ENCODE assay signal across 8 cellular contexts in the genomic region with DNA sequence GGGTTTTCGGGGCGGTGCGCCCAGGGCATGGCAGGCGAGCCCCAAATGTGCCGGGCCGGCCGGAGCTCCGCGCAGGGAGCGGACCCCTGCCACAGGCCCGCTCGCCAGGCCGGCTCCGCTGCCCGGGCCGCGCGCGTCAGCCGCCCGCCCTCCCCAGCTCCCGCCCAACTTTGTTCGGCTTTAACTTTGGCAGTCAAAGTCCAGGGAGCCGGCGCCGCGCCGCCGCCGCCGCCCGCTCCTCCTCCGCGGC. TPM values are rescaled to one million over a fixed set of nuclear protein-coding genes. Genes with fewer than 3 reads are reported as not detected.
A peak's percentile ranks its signal among the peaks of the same experiment; 100 is the strongest.
DNase-seq lines count a peak whose midpoint lies in the region; ATAC-seq and TF ChIP-seq lines count a peak whose summit lies in the region.

No MANE protein-coding gene starts in this region.

- no peaks in the 10 kb centered on the region for H3K9me3 Mint-ChIP-seq in activated naive CD4-positive, alpha-beta T cell treated with anti-CD3 and anti-CD28 coated beads, Interleukin-2, amount 10 ng/mL, durations not matched to agents 7 days and 5 days

- DNase-seq in D341Med (ENCODE audit: low spot score) (peak; percentile 73), Right ventricle myocardium inferior (ENCODE audit: missing footprints) (no peak), ovary (peak in 4 of 5 donors; percentile 57 to 79 (median 68)), HT-29 (ENCODE audit: low spot score) (no peak), NCI-H526 treated with DMSO at 0.1 percent for 48 hours (lab: John Stamatoyannopoulos, UW) (no peak)
- DNase-seq in activated naive CD4-positive, alpha-beta T cell treated with anti-CD3 and anti-CD28 coated beads, Interleukin-2, amount 10 ng/mL, durations not matched to agents 7 days and 5 days: peak; percentile 62

- peaks cover 31% of the 10 kb centered on the region for H3K4me1 Mint-ChIP-seq in activated naive CD4-positive, alpha-beta T cell treated with anti-CD3 and anti-CD28 coated beads, Interleukin-2, amount 10 ng/mL, durations not matched to agents 7 days and 5 days

- H3K27me3 ChIP-seq in ovary: no peaks in the 10 kb centered on the region

- no peak for TF ChIP-seq EP300 in ovary (IDR thresholded peaks at IDR 0.05)

- H3K4me1 ChIP-seq in ovary (ENCODE audit: insufficient read depth): no peaks in the 10 kb centered on the region

- ATAC-seq in GM21367 (IDR thresholded peaks at IDR 0.05; ENCODE audit: unreplicated experiment) (peak; percentile 29), HG03575 (IDR thresholded peaks at IDR 0.05; ENCODE audit: extremely low read depth, insufficient number of reproducible peaks, low FRiP score, unreplicated experiment) (peak; percentile 24), Right ventricle myocardium inferior (peak; percentile 89)

- no peak for TF ChIP-seq CTCF in ovary (IDR thresholded peaks at IDR 0.05)

- WGBS in ovary, 3 donors: 0 to 1% (median 0%) methylated on average over 20 to 34 of the region's 34 CpGs

- TF ChIP-seq POLR2A in ovary (IDR thresholded peaks at IDR 0.05): no peak

- H3K36me3 Mint-ChIP-seq in activated naive CD4-positive, alpha-beta T cell treated with anti-CD3 and anti-CD28 coated beads, Interleukin-2, amount 10 ng/mL, durations not matched to agents 7 days and 5 days: peaks cover 23% of the 10 kb centered on the region

- H3K27ac Mint-ChIP-seq in activated naive CD4-positive, alpha-beta T cell treated with anti-CD3 and anti-CD28 coated beads, Interleukin-2, amount 10 ng/mL, durations not matched to agents 7 days and 5 days: peak overlapping the region; percentile 92

- H3K4me3 ChIP-seq in ovary: peak overlapping the region; percentile 87

- H3K27ac ChIP-seq in ovary: peak overlapping the region; percentile 78 to 97

- CTCF ChIA-PET in activated naive CD4-positive, alpha-beta T cell treated with anti-CD3 and anti-CD28 coated beads, Interleukin-2, amount 10 ng/mL, durations not matched to agents 7 days and 5 days (lab: Charles Lee): interaction anchor here (1.2 to 3.0 kb wide), 6 partner anchors 34 to 327 kb away, joined by 3 to 25 read pairs (median 5); no protein-coding TSS in a partner anchor

- intact Hi-C loops in Right ventricle myocardium inferior (cut with DNase I): loop anchor here (5.0 kb wide), 3 partner anchors 51 to 126 kb away; no protein-coding TSS in a partner anchor
- intact Hi-C loops in ovary (cut with DNase I): loop anchor here in 2 of 4 donors (10.0 kb wide), 2 partner anchors 59 to 129 kb away; partner anchors contain the start of genes DNAI4 (in 1 of the 2) and MIER1 (in 1 of the 2)

- H3K36me3 ChIP-seq in ovary: no peaks in the 10 kb centered on the region

- peak overlapping the region; percentile 82 for H3K4me3 Mint-ChIP-seq in activated naive CD4-positive, alpha-beta T cell treated with anti-CD3 and anti-CD28 coated beads, Interleukin-2, amount 10 ng/mL, durations not matched to agents 7 days and 5 days

- peaks cover 4% of the 10 kb centered on the region for H3K27me3 Mint-ChIP-seq in activated naive CD4-positive, alpha-beta T cell treated with anti-CD3 and anti-CD28 coated beads, Interleukin-2, amount 10 ng/mL, durations not matched to agents 7 days and 5 days

- no peaks in the 10 kb centered on the region for H3K9me3 ChIP-seq in ovary

RNA-seq across cellular contexts. Expression of gene SLC35D1, which starts 0.5 kb away (rescaled TPM):
- total RNA-seq in Right ventricle myocardium inferior (3.2 TPM), ovary (10 to 100 TPM in 4 of 7 donors, 1 to 10 TPM in 3; 7.4 to 11.8 (median 10.3) TPM)
- polyA plus RNA-seq in ovary: 10 to 100 TPM in 1 of 2 donors, 1 to 10 TPM in 1; 5.0 to 16.9 TPM
- total RNA-seq in HT-29 (2014; rRNA removed; shearing (Covaris generic)): 3.8 and 3.9 TPM in 2 replicates

Comparison
In these comparisons a context has a peak if more than half of its experiments do, and no peak if none do; other contexts are left out.
1. DNase-seq: peak in D341Med (single experiment), activated naive CD4-positive, alpha-beta T cell treated with anti-CD3 and anti-CD28 coated beads, Interleukin-2, amount 10 ng/mL, durations not matched to agents 7 days and 5 days (single experiment) and ovary (4 of 5); none in Right ventricle myocardium inferior (single experiment), HT-29 (single experiment) and NCI-H526 treated with DMSO at 0.1 percent for 48 hours (single experiment).
2. ATAC-seq: peak in every context shown above with its lines; median percentile 89 in Right ventricle myocardium inferior; 29 in GM21367; 24 in HG03575.